Comparison of ENCODE assay signal across 9 cellular contexts in the genomic region with DNA sequence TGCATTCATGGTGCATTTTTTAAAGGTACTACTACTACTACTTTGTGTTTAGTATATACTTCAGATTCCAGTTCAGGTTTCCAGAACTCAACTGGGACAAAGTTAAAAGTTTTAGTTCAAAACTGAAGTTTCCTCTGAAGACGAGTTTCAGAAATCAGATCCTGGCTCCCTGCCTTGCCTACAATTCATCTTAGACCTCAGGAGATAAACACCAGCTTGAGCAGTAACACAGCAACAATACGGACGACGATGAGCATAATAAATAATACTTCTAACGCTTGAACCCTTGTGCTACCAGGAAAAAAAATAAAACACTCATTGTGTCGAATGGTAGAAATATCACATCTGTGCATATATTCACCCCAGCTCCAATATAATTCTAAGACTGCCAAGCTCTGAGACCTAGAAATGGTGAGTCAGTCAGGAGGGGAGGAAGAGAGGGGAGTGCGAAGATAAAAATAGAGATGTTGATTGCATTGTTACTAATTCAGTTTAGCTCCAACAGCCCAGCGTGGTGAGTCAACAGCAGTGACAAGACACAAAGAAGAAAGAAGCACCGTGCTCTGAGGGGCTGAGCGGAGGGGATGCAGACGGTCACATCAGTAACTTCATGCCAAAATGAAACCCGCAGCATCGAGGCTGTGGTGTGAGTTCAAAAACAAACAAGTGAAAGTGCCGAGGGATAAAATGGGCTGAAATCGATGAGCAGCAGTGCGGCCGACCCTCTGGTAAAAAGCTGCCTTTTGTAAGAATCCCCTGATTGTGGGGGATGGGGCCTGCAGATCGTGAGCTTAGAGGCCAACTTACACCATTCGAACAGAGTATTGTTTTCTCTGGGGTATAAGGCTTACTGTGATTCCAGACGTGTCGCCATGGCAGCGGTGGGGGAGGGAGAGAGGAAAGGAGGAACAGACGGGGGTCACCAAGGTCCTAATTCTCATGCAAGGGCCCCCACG.
DNase-seq lines count a peak whose midpoint lies in the region; ATAC-seq and TF ChIP-seq lines count a peak whose summit lies in the region.
"Had no signal": no experiment of that assay in that cellular context is flagged by ENCODE, and none has a peak within 500 bp of the region (broad histone marks: within the 10 kb centered on the region; RNA-seq: fewer than 3 reads in every experiment).

No MANE protein-coding gene starts in this region.

- H3K36me3 Mint-ChIP-seq in activated B cell treated with CpG ODN at 0.5 μM for 24 hours (ENCODE audit: low read depth), result no peaks in the 10 kb centered on the region

- H3K9me3 ChIP-seq in left ventricle myocardium inferior (replicated peaks), result peaks cover 3% of the 10 kb centered on the region

- no peaks in the 10 kb centered on the region for H3K27me3 ChIP-seq in left ventricle myocardium inferior (ENCODE audit: low read depth)

- peak overlapping the region; percentile 76 for H3K27ac ChIP-seq in left ventricle myocardium inferior (replicated peaks)

- TF ChIP-seq CTCF in activated B cell treated with CpG ODN at 0.5 μM for 24 hours (IDR thresholded peaks at IDR 0.05), result no peak
- no peak for TF ChIP-seq CTCF in left ventricle myocardium inferior (IDR thresholded peaks at IDR 0.05; ENCODE audit: borderline replicate concordance)

- CTCF ChIA-PET in activated B cell treated with CpG ODN at 0.5 μM for 24 hours (lab: Charles Lee), result no interaction called here

- H3K4me1 ChIP-seq in left ventricle myocardium inferior, result peaks cover 48% of the 10 kb centered on the region

- no peak overlapping the region for H3K27ac Mint-ChIP-seq in activated B cell treated with CpG ODN at 0.5 μM for 24 hours

- peak overlapping the region; percentile 64 for H3K4me3 ChIP-seq in left ventricle myocardium inferior

- no peaks in the 10 kb centered on the region for H3K36me3 ChIP-seq in left ventricle myocardium inferior

- no peaks in the 10 kb centered on the region for H3K27me3 Mint-ChIP-seq in activated B cell treated with CpG ODN at 0.5 μM for 24 hours

- intact Hi-C loops in activated B cell treated with CpG ODN at 0.5 μM for 24 hours (cut with micrococcal nuclease) (no loop called here), left ventricle myocardium inferior (cut with micrococcal nuclease) (no loop called here)

- POLR2A ChIA-PET in activated B cell treated with CpG ODN at 0.5 μM for 24 hours (lab: Charles Lee), result no interaction called here

- peak; percentile 21 for ATAC-seq in activated B cell treated with CpG ODN at 0.5 μM for 24 hours (ENCODE audit: low read depth)
- ATAC-seq in HG02884 (IDR thresholded peaks at IDR 0.05; ENCODE audit: unreplicated experiment), result no peak

- no peaks in the 10 kb centered on the region for H3K9me3 Mint-ChIP-seq in activated B cell treated with CpG ODN at 0.5 μM for 24 hours
- H3K9me3 Mint-ChIP-seq: central memory CD8-positive, alpha-beta T cell had no signal

- no peaks in the 10 kb centered on the region for H3K4me1 Mint-ChIP-seq in activated B cell treated with CpG ODN at 0.5 μM for 24 hours
- H3K4me1 Mint-ChIP-seq: central memory CD8-positive, alpha-beta T cell had no signal

- peak; percentile 10 for DNase-seq in stimulated activated CD4-positive, alpha-beta T cell treated with anti-CD3 and anti-CD28 coated beads, Interleukin-15, amount 100 ng/mL, for 24 hours
- DNase-seq in stimulated activated CD4-positive, alpha-beta T cell treated with anti-CD3 and anti-CD28 coated beads, Interleukin-12 subunit alpha, Interleukin-12 subunit beta, amount 100 ng/mL, for 4 hours, result no peak
- DNase-seq in activated B cell treated with CpG ODN at 0.5 μM for 24 hours (no peak), left ventricle myocardium inferior (peak; percentile 25), pulmonary artery endothelial cell (ENCODE audit: low read depth, low spot score) (peak; percentile 67), NCI-H2107 (lab: John Stamatoyannopoulos, UW) (no peak), NCI-H2029 treated with DMSO at 0.1 percent for 48 hours (lab: John Stamatoyannopoulos, UW) (no peak)

- H3K4me3 Mint-ChIP-seq in activated B cell treated with CpG ODN at 0.5 μM for 24 hours, result peak overlapping the region; percentile 1
- H3K4me3 Mint-ChIP-seq: central memory CD8-positive, alpha-beta T cell had no signal

Comparison
In these comparisons a context has a peak if more than half of its experiments do, and no peak if none do; other contexts are left out.
1. DNase-seq: peak in stimulated activated CD4-positive, alpha-beta T cell treated with anti-CD3 and anti-CD28 coated beads, Interleukin-15, amount 100 ng/mL, for 24 hours (single experiment), left ventricle myocardium inferior (single experiment) and pulmonary artery endothelial cell (single experiment); none in stimulated activated CD4-positive, alpha-beta T cell treated with anti-CD3 and anti-CD28 coated beads, Interleukin-12 subunit alpha, Interleukin-12 subunit beta, amount 100 ng/mL, for 4 hours (single experiment), activated B cell treated with CpG ODN at 0.5 μM for 24 hours (single experiment), NCI-H2107 (single experiment) and NCI-H2029 treated with DMSO at 0.1 percent for 48 hours (single experiment).